Comparison of ENCODE assay signal across 1 cellular context in genomic region chr11:118921121-118921928, GRCh38.
A peak's percentile ranks its signal among the peaks of the same experiment; 100 is the strongest.
TF ChIP-seq lines count a peak whose summit lies in the region.

No MANE protein-coding gene starts in this region.

TF ChIP-seq in HepG2, 621 proteins besides CTCF, POLR2A, EP300 and RAD21 (continued from another document and continues in another):
- TF ChIP-seq STAT6 (CRISPR knock-in tag; IDR thresholded peaks at IDR 0.05; ENCODE audit: borderline replicate concordance): no peak
- TF ChIP-seq ZNF24 (IDR thresholded peaks at IDR 0.05): no peak
- no peak for TF ChIP-seq ZNF432 (CRISPR knock-in tag; IDR thresholded peaks at IDR 0.05; ENCODE audit: borderline replicate concordance)
- no peak for TF ChIP-seq ZNF225 (CRISPR knock-in tag; IDR thresholded peaks at IDR 0.05)
- TF ChIP-seq ZNF547 (CRISPR knock-in tag; IDR thresholded peaks at IDR 0.05): no peak
- TF ChIP-seq ZNF674 (CRISPR knock-in tag; IDR thresholded peaks at IDR 0.05; ENCODE audit: low read depth): no peak
- TF ChIP-seq SATB2 (CRISPR knock-in tag; IDR thresholded peaks at IDR 0.05): no peak
- no peak for TF ChIP-seq ZNF83 (CRISPR knock-in tag; IDR thresholded peaks at IDR 0.05; ENCODE audit: borderline replicate concordance)
- TF ChIP-seq ZNF318 (CRISPR knock-in tag; IDR thresholded peaks at IDR 0.05): no peak
- TF ChIP-seq ZMYM3 (CRISPR knock-in tag; IDR thresholded peaks at IDR 0.05): no peak; the same call in 1 of the 2 replicates
- 0 out of 2 replicates have a peak, but pooled peaks have one; percentile 15 for TF ChIP-seq HOXA5 (CRISPR knock-in tag; IDR thresholded peaks at IDR 0.05)
- no peak for TF ChIP-seq MTA3 (CRISPR knock-in tag; IDR thresholded peaks at IDR 0.05)
- TF ChIP-seq ZNF326 (CRISPR knock-in tag; IDR thresholded peaks at IDR 0.05; ENCODE audit: borderline replicate concordance): no peak
- TF ChIP-seq PPARG (CRISPR knock-in tag; conservative IDR thresholded peaks at IDR 0.05): peak; percentile 77
- no peak for TF ChIP-seq ZNF660 (CRISPR knock-in tag; IDR thresholded peaks at IDR 0.05; ENCODE audit: borderline replicate concordance, low read depth)
- TF ChIP-seq ZC3H4 (CRISPR knock-in tag; IDR thresholded peaks at IDR 0.05; ENCODE audit: borderline replicate concordance): 0 out of 2 replicates have a peak, but pooled peaks have one; percentile 10
- TF ChIP-seq ZNF501 (CRISPR knock-in tag; IDR thresholded peaks at IDR 0.05): no peak; the same call in 1 of the 2 replicates
- 0 out of 2 replicates have a peak, but pooled peaks have one; percentile 7 for TF ChIP-seq ZNF251 (CRISPR knock-in tag; IDR thresholded peaks at IDR 0.05)
- no peak for TF ChIP-seq ZBTB10 (CRISPR knock-in tag; IDR thresholded peaks at IDR 0.05; ENCODE audit: borderline replicate concordance)
- TF ChIP-seq GABPB1 (CRISPR knock-in tag; IDR thresholded peaks at IDR 0.05): no peak
- TF ChIP-seq GMEB1 (CRISPR knock-in tag; IDR thresholded peaks at IDR 0.05; ENCODE audit: borderline replicate concordance): no peak
- peak; percentile 66; the same call in 1 of the 2 replicates for TF ChIP-seq HOMEZ (CRISPR knock-in tag; IDR thresholded peaks at IDR 0.05; ENCODE audit: low read depth)
- no peak for TF ChIP-seq NFIB (CRISPR knock-in tag; IDR thresholded peaks at IDR 0.05; ENCODE audit: borderline replicate concordance)
- TF ChIP-seq KLF9 (CRISPR knock-in tag; IDR thresholded peaks at IDR 0.05; ENCODE audit: low read depth): no peak
- no peak for TF ChIP-seq ZNF670 (CRISPR knock-in tag; IDR thresholded peaks at IDR 0.05; ENCODE audit: borderline replicate concordance)
- TF ChIP-seq NKX3-1 (CRISPR knock-in tag; IDR thresholded peaks at IDR 0.05): no peak
- TF ChIP-seq ZNF615 (CRISPR knock-in tag; IDR thresholded peaks at IDR 0.05; ENCODE audit: borderline replicate concordance): 0 out of 2 replicates have a peak, but pooled peaks have one; percentile 65
- no peak for TF ChIP-seq RFX5 (IDR thresholded peaks at IDR 0.05; ENCODE audit: low read depth, low read length)
- TF ChIP-seq CEBPG (CRISPR knock-in tag; IDR thresholded peaks at IDR 0.05): peak; percentile 93
- no peak for TF ChIP-seq ZNF282 (IDR thresholded peaks at IDR 0.05; ENCODE audit: partially characterized antibody)
- TF ChIP-seq FOXA3 (CRISPR knock-in tag; IDR thresholded peaks at IDR 0.05): 0 out of 2 replicates have a peak, but pooled peaks have one; percentile 20
- peak; percentile 60; the same call in 1 of the 2 replicates for TF ChIP-seq SNAPC2 (CRISPR knock-in tag; IDR thresholded peaks at IDR 0.05)
- TF ChIP-seq ZFX (CRISPR knock-in tag; IDR thresholded peaks at IDR 0.05; ENCODE audit: low read depth): peak; percentile 52
- peak; percentile 3; the same call in 1 of the 2 replicates for TF ChIP-seq ZNF143 (CRISPR knock-in tag; IDR thresholded peaks at IDR 0.05)
- no peak for TF ChIP-seq DBP (CRISPR knock-in tag; IDR thresholded peaks at IDR 0.05; ENCODE audit: not compliant biosample characterization)
- TF ChIP-seq SP1 (IDR thresholded peaks at IDR 0.05): no peak
- no peak for TF ChIP-seq SP1 (CRISPR knock-in tag; IDR thresholded peaks at IDR 0.05)
- TF ChIP-seq SNAPC5 (CRISPR knock-in tag; IDR thresholded peaks at IDR 0.05; ENCODE audit: borderline replicate concordance): no peak
- no peak for TF ChIP-seq ZNF629 (CRISPR knock-in tag; conservative IDR thresholded peaks at IDR 0.05)
- no peak for TF ChIP-seq ZNF563 (CRISPR knock-in tag; IDR thresholded peaks at IDR 0.05)
- no peak for TF ChIP-seq ZNF780A (CRISPR knock-in tag; IDR thresholded peaks at IDR 0.05)
- peak; percentile 70 for TF ChIP-seq SIX4 (CRISPR knock-in tag; IDR thresholded peaks at IDR 0.05)
- no peak for TF ChIP-seq ZNF253 (CRISPR knock-in tag; IDR thresholded peaks at IDR 0.05; ENCODE audit: borderline replicate concordance)
- TF ChIP-seq RFX3 (CRISPR knock-in tag; IDR thresholded peaks at IDR 0.05): no peak
- TF ChIP-seq ZFY (CRISPR knock-in tag; IDR thresholded peaks at IDR 0.05): 0 out of 2 replicates have a peak, but pooled peaks have one; percentile 11
- no peak for TF ChIP-seq ZNF883 (CRISPR knock-in tag; IDR thresholded peaks at IDR 0.05; ENCODE audit: not compliant biosample characterization)
- no peak for TF ChIP-seq ZMYM2 (CRISPR knock-in tag; IDR thresholded peaks at IDR 0.05)
- TF ChIP-seq ZNF367 (CRISPR knock-in tag; IDR thresholded peaks at IDR 0.05; ENCODE audit: borderline replicate concordance): no peak
- TF ChIP-seq MXI1 (IDR thresholded peaks at IDR 0.05; ENCODE audit: borderline replicate concordance, low read depth, low read length): no peak
- no peak for TF ChIP-seq ZBTB37 (CRISPR knock-in tag; IDR thresholded peaks at IDR 0.05)
- TF ChIP-seq POLR2AphosphoS2 (IDR thresholded peaks at IDR 0.05; ENCODE audit: low read depth, low read length): no peak
